In genomic region chr1:167631987-167632680, GRCh38 we compare ENCODE assay signal across 8 cellular contexts. TPM values are rescaled to one million over a fixed set of nuclear protein-coding genes. Genes with fewer than 3 reads are reported as not detected.
DNase-seq lines count a peak whose midpoint lies in the region; ATAC-seq and TF ChIP-seq lines count a peak whose summit lies in the region.

No MANE protein-coding gene starts in this region.

- H3K4me1 Mint-ChIP-seq in activated CD4-positive, alpha-beta memory T cell treated with anti-CD3 and anti-CD28 coated beads for 36 hours (ENCODE audit: low read depth) = peaks cover 73% of the 10 kb centered on the region

- H3K9me3 ChIP-seq in lower lobe of right lung = no peaks in the 10 kb centered on the region

- intact Hi-C loops in activated CD4-positive, alpha-beta memory T cell treated with anti-CD3 and anti-CD28 coated beads for 36 hours (cut with micrococcal nuclease) = loop anchor here (2.0 to 5.0 kb wide), 3 partner anchors 57 to 305 kb away; partner anchors contain the start of genes CREG1, DCAF6 and MPC2
- intact Hi-C loops in lower lobe of right lung (cut with DNase I) = no loop called here

- DNase-seq in AML-193 (lab: John Stamatoyannopoulos, UW) (peak; percentile 68 to 78), lower lobe of right lung (no peak), NCI-H2171 treated with DMSO at 0.1 percent for 48 hours (lab: John Stamatoyannopoulos, UW) (no peak), dedifferentiated amniotic fluid mesenchymal stem cell (ENCODE audit: extremely low spot score) (no peak), GM10248 (ENCODE audit: extremely low spot score) (no peak), NCI-H2196 (lab: John Stamatoyannopoulos, UW; ENCODE audit: unreplicated experiment) (no peak)
- DNase-seq in activated CD4-positive, alpha-beta memory T cell treated with anti-CD3 and anti-CD28 coated beads for 36 hours = peak; percentile 68

- peak overlapping the region; percentile 97 for H3K27ac Mint-ChIP-seq in activated CD4-positive, alpha-beta memory T cell treated with anti-CD3 and anti-CD28 coated beads for 36 hours

- H3K4me3 ChIP-seq in lower lobe of right lung = peak overlapping the region; percentile 73

- peak; percentile 26 for ATAC-seq in GM21717 (IDR thresholded peaks at IDR 0.05; ENCODE audit: unreplicated experiment)
- ATAC-seq in lower lobe of right lung = peak; percentile 43 to 56

- TF ChIP-seq CTCF in lower lobe of right lung (IDR thresholded peaks at IDR 0.05) (no peak), GM10248 (IDR thresholded peaks at IDR 0.05; ENCODE audit: control extremely low read depth, extremely low read depth, low read depth, missing control alignments) (no peak)

- H3K4me1 ChIP-seq in lower lobe of right lung = peaks cover 67% of the 10 kb centered on the region

- H3K27me3 Mint-ChIP-seq in activated CD4-positive, alpha-beta memory T cell treated with anti-CD3 and anti-CD28 coated beads for 36 hours = no peaks in the 10 kb centered on the region

- H3K36me3 ChIP-seq in lower lobe of right lung = no peaks in the 10 kb centered on the region

- H3K9me3 Mint-ChIP-seq in activated CD4-positive, alpha-beta memory T cell treated with anti-CD3 and anti-CD28 coated beads for 36 hours = no peaks in the 10 kb centered on the region

- POLR2A ChIA-PET in activated CD4-positive, alpha-beta memory T cell treated with anti-CD3 and anti-CD28 coated beads for 36 hours (lab: Charles Lee) = interaction anchor here (0.8 to 2.6 kb wide), 9 partner anchors 9 to 412 kb away, joined by 3 to 13 read pairs (median 5); partner anchors contain the start of genes CREG1, DCAF6 and POU2F1
- POLR2A ChIA-PET in GM10248 (lab: Yijun Ruan, JAX) = interaction anchor here (1.0 kb wide), 1 partner anchor 18 kb away, joined by 3 read pairs; no protein-coding TSS in a partner anchor

- H3K4me3 Mint-ChIP-seq in activated CD4-positive, alpha-beta memory T cell treated with anti-CD3 and anti-CD28 coated beads for 36 hours = peak overlapping the region; percentile 93

- H3K27ac ChIP-seq in lower lobe of right lung = peak overlapping the region; percentile 92

- peaks cover 32% of the 10 kb centered on the region for H3K36me3 Mint-ChIP-seq in activated CD4-positive, alpha-beta memory T cell treated with anti-CD3 and anti-CD28 coated beads for 36 hours

- CTCF ChIA-PET in activated CD4-positive, alpha-beta memory T cell treated with anti-CD3 and anti-CD28 coated beads for 36 hours (lab: Charles Lee) = interaction anchor here (0.9 to 8.5 kb wide), 7 partner anchors 15 to 412 kb away, joined by 3 to 98 read pairs (median 4); no protein-coding TSS in a partner anchor
- CTCF ChIA-PET in GM10248 (lab: Yijun Ruan, JAX) = interaction anchor here (0.7 to 2.4 kb wide), 9 partner anchors 11 to 412 kb away, joined by 3 to 12 read pairs (median 3); no protein-coding TSS in a partner anchor

- H3K27me3 ChIP-seq in lower lobe of right lung (ENCODE audit: low read depth) = no peaks in the 10 kb centered on the region

RNA-seq across cellular contexts. Expression of gene RCSD1, which starts 2.1 kb away (rescaled TPM):
- 10 to 100 TPM; 61.7 to 65.8 TPM for total RNA-seq in activated CD4-positive, alpha-beta memory T cell treated with anti-CD3 and anti-CD28 coated beads for 36 hours
- total RNA-seq in lower lobe of right lung = 20.7 TPM

Comparison
In these comparisons a context has a peak if more than half of its experiments do, and no peak if none do; other contexts are left out.
1. DNase-seq: peak in AML-193 (2 of 2) and activated CD4-positive, alpha-beta memory T cell treated with anti-CD3 and anti-CD28 coated beads for 36 hours (single experiment); none in lower lobe of right lung (single experiment), NCI-H2171 treated with DMSO at 0.1 percent for 48 hours (single experiment), dedifferentiated amniotic fluid mesenchymal stem cell (single experiment), GM10248 (single experiment) and NCI-H2196 (single experiment).